Comparison of ENCODE assay signal across 1 cellular context in the genomic region with DNA sequence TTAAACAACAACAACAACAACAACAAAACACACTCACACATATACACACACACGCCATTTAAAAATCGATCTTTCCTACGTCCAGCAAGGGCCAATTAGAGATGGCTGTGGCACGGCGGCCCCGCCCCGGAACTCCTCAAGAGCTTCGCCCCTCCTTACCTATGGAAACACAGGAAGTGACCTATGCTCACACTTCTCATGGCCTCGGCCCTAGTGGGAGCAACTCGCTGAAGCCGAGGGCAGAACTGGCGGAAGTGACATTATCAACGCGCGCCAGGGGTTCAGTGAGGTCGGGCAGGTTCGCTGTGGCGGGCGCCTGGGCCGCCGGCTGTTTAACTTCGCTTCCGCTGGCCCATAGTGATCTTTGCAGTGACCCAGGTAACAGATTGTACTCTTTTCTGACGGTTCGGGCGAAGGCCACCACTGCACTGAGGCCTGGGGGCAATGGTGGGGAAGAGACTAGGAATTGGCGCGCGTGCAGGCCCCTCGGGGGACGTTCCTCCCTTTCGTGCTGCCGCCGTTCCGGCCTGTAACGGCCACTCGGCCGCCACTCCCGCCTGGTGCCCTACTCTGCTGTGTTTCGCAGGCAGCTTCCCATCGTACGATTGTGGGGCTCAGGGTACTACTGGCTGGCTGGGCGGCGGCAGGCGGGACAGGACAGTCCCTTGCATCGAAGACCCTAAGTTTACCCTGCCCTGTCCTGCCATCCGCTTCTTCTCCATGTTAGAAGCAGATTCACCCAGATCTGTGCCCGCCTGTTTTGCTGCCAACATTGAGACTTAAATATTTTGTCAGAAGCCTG.
TF ChIP-seq lines count a peak whose summit lies in the region.

A gene (plus strand): TSS at position 284 of the 802 bp plus-strand sequence. CDS start 2,661 bp downstream, outside the sequence.

TF ChIP-seq in K562, 482 proteins besides CTCF, POLR2A, EP300 and RAD21 (continued from another document and continues in another):
- no peak for TF ChIP-seq HDAC3 (IDR thresholded peaks at IDR 0.05; ENCODE audit: borderline replicate concordance, partially characterized antibody)
- 0 out of 2 replicates have a peak, but pooled peaks have one; percentile 29 for TF ChIP-seq MYNN (IDR thresholded peaks at IDR 0.05)
- TF ChIP-seq MYNN (CRISPR knock-in tag; IDR thresholded peaks at IDR 0.05), result no peak
- peak; percentile 93 for TF ChIP-seq EP400 (IDR thresholded peaks at IDR 0.05)
- no peak for TF ChIP-seq HOXB6 (CRISPR knock-in tag; IDR thresholded peaks at IDR 0.05; ENCODE audit: borderline replicate concordance)
- peak; percentile 78; the same call in 1 of the 2 replicates for TF ChIP-seq MTA3 (IDR thresholded peaks at IDR 0.05; ENCODE audit: borderline replicate concordance)
- TF ChIP-seq, protein P1, sequence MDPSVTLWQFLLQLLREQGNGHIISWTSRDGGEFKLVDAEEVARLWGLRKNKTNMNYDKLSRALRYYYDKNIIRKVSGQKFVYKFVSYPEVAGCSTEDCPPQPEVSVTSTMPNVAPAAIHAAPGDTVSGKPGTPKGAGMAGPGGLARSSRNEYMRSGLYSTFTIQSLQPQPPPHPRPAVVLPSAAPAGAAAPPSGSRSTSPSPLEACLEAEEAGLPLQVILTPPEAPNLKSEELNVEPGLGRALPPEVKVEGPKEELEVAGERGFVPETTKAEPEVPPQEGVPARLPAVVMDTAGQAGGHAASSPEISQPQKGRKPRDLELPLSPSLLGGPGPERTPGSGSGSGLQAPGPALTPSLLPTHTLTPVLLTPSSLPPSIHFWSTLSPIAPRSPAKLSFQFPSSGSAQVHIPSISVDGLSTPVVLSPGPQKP (CRISPR knock-in tag; IDR thresholded peaks at IDR 0.05), result no peak
- peak; percentile 78 for TF ChIP-seq SAP30 (IDR thresholded peaks at IDR 0.05; ENCODE audit: borderline replicate concordance, insufficient read depth, low read depth, low read length, poor library complexity, severe bottlenecking)
- TF ChIP-seq, protein P2, sequence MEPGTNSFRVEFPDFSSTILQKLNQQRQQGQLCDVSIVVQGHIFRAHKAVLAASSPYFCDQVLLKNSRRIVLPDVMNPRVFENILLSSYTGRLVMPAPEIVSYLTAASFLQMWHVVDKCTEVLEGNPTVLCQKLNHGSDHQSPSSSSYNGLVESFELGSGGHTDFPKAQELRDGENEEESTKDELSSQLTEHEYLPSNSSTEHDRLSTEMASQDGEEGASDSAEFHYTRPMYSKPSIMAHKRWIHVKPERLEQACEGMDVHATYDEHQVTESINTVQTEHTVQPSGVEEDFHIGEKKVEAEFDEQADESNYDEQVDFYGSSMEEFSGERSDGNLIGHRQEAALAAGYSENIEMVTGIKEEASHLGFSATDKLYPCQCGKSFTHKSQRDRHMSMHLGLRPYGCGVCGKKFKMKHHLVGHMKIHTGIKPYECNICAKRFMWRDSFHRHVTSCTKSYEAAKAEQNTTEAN (CRISPR knock-in tag; IDR thresholded peaks at IDR 0.05), result peak; percentile 18; the same call in 1 of the 2 replicates
- peak; percentile 100 for TF ChIP-seq CREM (IDR thresholded peaks at IDR 0.05; ENCODE audit: low read depth)
- TF ChIP-seq KDM2B (CRISPR knock-in tag; IDR thresholded peaks at IDR 0.05), result peak; percentile 27; the same call in 1 of the 2 replicates
- TF ChIP-seq, protein P3, sequence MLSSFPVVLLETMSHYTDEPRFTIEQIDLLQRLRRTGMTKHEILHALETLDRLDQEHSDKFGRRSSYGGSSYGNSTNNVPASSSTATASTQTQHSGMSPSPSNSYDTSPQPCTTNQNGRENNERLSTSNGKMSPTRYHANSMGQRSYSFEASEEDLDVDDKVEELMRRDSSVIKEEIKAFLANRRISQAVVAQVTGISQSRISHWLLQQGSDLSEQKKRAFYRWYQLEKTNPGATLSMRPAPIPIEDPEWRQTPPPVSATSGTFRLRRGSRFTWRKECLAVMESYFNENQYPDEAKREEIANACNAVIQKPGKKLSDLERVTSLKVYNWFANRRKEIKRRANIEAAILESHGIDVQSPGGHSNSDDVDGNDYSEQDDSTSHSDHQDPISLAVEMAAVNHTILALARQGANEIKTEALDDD (IDR thresholded peaks at IDR 0.05), result no peak
- no peak for TF ChIP-seq HDAC6 (IDR thresholded peaks at IDR 0.05; ENCODE audit: low read depth, low read length)
- TF ChIP-seq, protein P4, sequence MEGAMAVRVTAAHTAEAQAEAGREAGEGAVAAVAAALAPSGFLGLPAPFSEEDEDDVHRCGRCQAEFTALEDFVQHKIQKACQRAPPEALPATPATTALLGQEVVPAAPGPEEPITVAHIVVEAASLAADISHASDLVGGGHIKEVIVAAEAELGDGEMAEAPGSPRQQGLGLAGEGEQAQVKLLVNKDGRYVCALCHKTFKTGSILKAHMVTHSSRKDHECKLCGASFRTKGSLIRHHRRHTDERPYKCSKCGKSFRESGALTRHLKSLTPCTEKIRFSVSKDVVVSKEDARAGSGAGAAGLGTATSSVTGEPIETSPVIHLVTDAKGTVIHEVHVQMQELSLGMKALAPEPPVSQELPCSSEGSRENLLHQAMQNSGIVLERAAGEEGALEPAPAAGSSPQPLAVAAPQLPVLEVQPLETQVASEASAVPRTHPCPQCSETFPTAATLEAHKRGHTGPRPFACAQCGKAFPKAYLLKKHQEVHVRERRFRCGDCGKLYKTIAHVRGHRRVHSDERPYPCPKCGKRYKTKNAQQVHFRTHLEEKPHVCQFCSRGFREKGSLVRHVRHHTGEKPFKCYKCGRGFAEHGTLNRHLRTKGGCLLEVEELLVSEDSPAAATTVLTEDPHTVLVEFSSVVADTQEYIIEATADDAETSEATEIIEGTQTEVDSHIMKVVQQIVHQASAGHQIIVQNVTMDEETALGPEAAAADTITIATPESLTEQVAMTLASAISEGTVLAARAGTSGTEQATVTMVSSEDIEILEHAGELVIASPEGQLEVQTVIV (CRISPR knock-in tag; IDR thresholded peaks at IDR 0.05; ENCODE audit: borderline replicate concordance), result no peak
- no peak for TF ChIP-seq CEBPB (tag; IDR thresholded peaks at IDR 0.05)
- TF ChIP-seq SP1 (CRISPR knock-in tag; IDR thresholded peaks at IDR 0.05), result peak; percentile 94
- TF ChIP-seq MBD2 (IDR thresholded peaks at IDR 0.05; ENCODE audit: borderline replicate concordance, low read depth), result peak; percentile 93
- peak; percentile 30; the same call in 1 of the 2 replicates for TF ChIP-seq TAF7 (tag; IDR thresholded peaks at IDR 0.05)
- TF ChIP-seq ZNF830 (CRISPR knock-in tag; IDR thresholded peaks at IDR 0.05), result no peak
- peak; percentile 34; the same call in 1 of the 2 replicates for TF ChIP-seq SOX6 (IDR thresholded peaks at IDR 0.05)
- TF ChIP-seq PHF20 (IDR thresholded peaks at IDR 0.05; ENCODE audit: partially characterized antibody), result peak; percentile 97
- TF ChIP-seq, protein P5, sequence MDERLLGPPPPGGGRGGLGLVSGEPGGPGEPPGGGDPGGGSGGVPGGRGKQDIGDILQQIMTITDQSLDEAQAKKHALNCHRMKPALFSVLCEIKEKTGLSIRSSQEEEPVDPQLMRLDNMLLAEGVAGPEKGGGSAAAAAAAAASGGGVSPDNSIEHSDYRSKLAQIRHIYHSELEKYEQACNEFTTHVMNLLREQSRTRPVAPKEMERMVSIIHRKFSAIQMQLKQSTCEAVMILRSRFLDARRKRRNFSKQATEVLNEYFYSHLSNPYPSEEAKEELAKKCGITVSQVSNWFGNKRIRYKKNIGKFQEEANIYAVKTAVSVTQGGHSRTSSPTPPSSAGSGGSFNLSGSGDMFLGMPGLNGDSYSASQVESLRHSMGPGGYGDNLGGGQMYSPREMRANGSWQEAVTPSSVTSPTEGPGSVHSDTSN (CRISPR knock-in tag; IDR thresholded peaks at IDR 0.05; ENCODE audit: low read depth), result no peak
- TF ChIP-seq, protein P5 (tag; conservative IDR thresholded peaks at IDR 0.05; ENCODE audit: low read depth), result peak; percentile 74; the same call in 1 of the 2 replicates
- no peak for TF ChIP-seq PRMT5 (CRISPR knock-in tag; IDR thresholded peaks at IDR 0.05)
- TF ChIP-seq ZNF174 (CRISPR knock-in tag; IDR thresholded peaks at IDR 0.05), result no peak
- TF ChIP-seq, protein P6, sequence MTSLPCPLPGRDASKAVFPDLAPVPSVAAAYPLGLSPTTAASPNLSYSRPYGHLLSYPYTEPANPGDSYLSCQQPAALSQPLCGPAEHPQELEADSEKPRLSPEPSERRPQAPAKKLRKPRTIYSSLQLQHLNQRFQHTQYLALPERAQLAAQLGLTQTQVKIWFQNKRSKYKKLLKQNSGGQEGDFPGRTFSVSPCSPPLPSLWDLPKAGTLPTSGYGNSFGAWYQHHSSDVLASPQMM (CRISPR knock-in tag; IDR thresholded peaks at IDR 0.05), result no peak
- TF ChIP-seq FOXJ2 (tag; IDR thresholded peaks at IDR 0.05), result no peak
- TF ChIP-seq, protein P7, sequence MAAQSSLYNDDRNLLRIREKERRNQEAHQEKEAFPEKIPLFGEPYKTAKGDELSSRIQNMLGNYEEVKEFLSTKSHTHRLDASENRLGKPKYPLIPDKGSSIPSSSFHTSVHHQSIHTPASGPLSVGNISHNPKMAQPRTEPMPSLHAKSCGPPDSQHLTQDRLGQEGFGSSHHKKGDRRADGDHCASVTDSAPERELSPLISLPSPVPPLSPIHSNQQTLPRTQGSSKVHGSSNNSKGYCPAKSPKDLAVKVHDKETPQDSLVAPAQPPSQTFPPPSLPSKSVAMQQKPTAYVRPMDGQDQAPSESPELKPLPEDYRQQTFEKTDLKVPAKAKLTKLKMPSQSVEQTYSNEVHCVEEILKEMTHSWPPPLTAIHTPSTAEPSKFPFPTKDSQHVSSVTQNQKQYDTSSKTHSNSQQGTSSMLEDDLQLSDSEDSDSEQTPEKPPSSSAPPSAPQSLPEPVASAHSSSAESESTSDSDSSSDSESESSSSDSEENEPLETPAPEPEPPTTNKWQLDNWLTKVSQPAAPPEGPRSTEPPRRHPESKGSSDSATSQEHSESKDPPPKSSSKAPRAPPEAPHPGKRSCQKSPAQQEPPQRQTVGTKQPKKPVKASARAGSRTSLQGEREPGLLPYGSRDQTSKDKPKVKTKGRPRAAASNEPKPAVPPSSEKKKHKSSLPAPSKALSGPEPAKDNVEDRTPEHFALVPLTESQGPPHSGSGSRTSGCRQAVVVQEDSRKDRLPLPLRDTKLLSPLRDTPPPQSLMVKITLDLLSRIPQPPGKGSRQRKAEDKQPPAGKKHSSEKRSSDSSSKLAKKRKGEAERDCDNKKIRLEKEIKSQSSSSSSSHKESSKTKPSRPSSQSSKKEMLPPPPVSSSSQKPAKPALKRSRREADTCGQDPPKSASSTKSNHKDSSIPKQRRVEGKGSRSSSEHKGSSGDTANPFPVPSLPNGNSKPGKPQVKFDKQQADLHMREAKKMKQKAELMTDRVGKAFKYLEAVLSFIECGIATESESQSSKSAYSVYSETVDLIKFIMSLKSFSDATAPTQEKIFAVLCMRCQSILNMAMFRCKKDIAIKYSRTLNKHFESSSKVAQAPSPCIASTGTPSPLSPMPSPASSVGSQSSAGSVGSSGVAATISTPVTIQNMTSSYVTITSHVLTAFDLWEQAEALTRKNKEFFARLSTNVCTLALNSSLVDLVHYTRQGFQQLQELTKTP (IDR thresholded peaks at IDR 0.05; ENCODE audit: low read depth in 1 of 2, partially characterized antibody in 2 of 2), result peak in 1 of 2 experiments; percentile 22
- peak; percentile 98 for TF ChIP-seq SIN3A (IDR thresholded peaks at IDR 0.05; ENCODE audit: borderline replicate concordance in 2 of 2, control insufficient read depth in 1 of 2, low read depth in 2 of 2, low read length in 2 of 2)
- TF ChIP-seq SIX5 (IDR thresholded peaks at IDR 0.05; ENCODE audit: borderline replicate concordance in 1 of 2, insufficient read depth in 1 of 2, low read depth in 1 of 2, low read length in 2 of 2), result peak; percentile 84 to 87
- TF ChIP-seq, protein P8, sequence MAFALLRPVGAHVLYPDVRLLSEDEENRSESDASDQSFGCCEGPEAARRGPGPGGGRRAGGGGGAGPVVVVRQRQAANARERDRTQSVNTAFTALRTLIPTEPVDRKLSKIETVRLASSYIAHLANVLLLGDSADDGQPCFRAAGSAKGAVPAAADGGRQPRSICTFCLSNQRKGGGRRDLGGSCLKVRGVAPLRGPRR (CRISPR knock-in tag; IDR thresholded peaks at IDR 0.05), result 0 out of 2 replicates have a peak, but pooled peaks have one; percentile 27
- TF ChIP-seq NR2F6 (CRISPR knock-in tag; IDR thresholded peaks at IDR 0.05), result no peak
- TF ChIP-seq CXXC5 (CRISPR knock-in tag; IDR thresholded peaks at IDR 0.05), result peak; percentile 91
- no peak for TF ChIP-seq SAFB2 (IDR thresholded peaks at IDR 0.05; ENCODE audit: borderline replicate concordance, low read depth, low read length, severe bottlenecking)
- 0 out of 2 replicates have a peak, but pooled peaks have one; percentile 13 for TF ChIP-seq TRIM28 (IDR thresholded peaks at IDR 0.05)
- peak; percentile 42 for TF ChIP-seq ZNF316 (IDR thresholded peaks at IDR 0.05)
- TF ChIP-seq ZNF165 (CRISPR knock-in tag; IDR thresholded peaks at IDR 0.05; ENCODE audit: borderline replicate concordance), result no peak
- TF ChIP-seq MAFG (tag; conservative IDR thresholded peaks at IDR 0.05), result no peak
- TF ChIP-seq CC2D1A (IDR thresholded peaks at IDR 0.05), result peak; percentile 66; the same call in 1 of the 2 replicates
- 0 out of 4 replicates have a peak, but pooled peaks of 1 of the 2 experiments have one; percentile 78 for TF ChIP-seq TBL1XR1 (IDR thresholded peaks at IDR 0.05; ENCODE audit: low read length in 2 of 2)
- peak; percentile 88; the same call in 1 of the 2 replicates for TF ChIP-seq ETV5 (CRISPR knock-in tag; IDR thresholded peaks at IDR 0.05; ENCODE audit: low read depth)
- TF ChIP-seq, protein P9, sequence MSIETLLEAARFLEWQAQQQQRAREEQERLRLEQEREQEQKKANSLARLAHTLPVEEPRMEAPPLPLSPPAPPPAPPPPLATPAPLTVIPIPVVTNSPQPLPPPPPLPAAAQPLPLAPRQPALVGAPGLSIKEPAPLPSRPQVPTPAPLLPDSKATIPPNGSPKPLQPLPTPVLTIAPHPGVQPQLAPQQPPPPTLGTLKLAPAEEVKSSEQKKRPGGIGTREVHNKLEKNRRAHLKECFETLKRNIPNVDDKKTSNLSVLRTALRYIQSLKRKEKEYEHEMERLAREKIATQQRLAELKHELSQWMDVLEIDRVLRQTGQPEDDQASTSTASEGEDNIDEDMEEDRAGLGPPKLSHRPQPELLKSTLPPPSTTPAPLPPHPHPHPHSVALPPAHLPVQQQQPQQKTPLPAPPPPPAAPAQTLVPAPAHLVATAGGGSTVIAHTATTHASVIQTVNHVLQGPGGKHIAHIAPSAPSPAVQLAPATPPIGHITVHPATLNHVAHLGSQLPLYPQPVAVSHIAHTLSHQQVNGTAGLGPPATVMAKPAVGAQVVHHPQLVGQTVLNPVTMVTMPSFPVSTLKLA (conservative IDR thresholded peaks at IDR 0.05), result peak; percentile 88 to 94
- no peak for TF ChIP-seq LCOR (CRISPR knock-in tag; IDR thresholded peaks at IDR 0.05)
- TF ChIP-seq NUFIP1 (IDR thresholded peaks at IDR 0.05; ENCODE audit: partially characterized antibody), result no peak
